In the genomic region with DNA sequence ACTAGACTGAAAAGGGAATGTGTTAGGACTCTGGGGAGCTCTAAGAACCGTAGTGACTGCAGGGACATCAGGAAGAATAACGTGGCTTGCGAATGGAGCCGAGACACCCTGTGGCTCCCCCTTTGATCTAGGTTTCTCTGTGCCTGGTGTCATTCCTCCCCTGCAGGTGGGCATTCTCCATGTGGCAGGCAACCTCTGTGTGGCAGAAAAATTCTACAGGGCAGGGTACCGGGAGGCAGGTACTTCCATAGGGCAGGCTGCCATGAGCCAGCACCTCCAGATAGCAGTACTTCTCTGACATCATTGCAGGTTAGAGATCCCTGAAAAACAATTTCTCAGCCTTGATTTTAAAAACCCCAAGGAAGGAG, we compare ENCODE assay signal across 25 cellular contexts. TPM values are rescaled to one million over a fixed set of nuclear protein-coding genes. Genes with fewer than 3 reads are reported as not detected.
A peak's percentile ranks its signal among the peaks of the same experiment; 100 is the strongest.
DNase-seq lines count a peak whose midpoint lies in the region; ATAC-seq and TF ChIP-seq lines count a peak whose summit lies in the region.
"Had no signal": no experiment of that assay in that cellular context is flagged by ENCODE, and none has a peak within 500 bp of the region (broad histone marks: within the 10 kb centered on the region; RNA-seq: fewer than 3 reads in every experiment).

No MANE protein-coding gene starts in this region.

- no peak for TF ChIP-seq CTCF in HEK293 (tag by site-specific recombination; IDR thresholded peaks at IDR 0.05)
- TF ChIP-seq CTCF in hepatocyte (IDR thresholded peaks at IDR 0.05; ENCODE audit: poor library complexity): no peak

- peak overlapping the region; percentile 3 for H3K27ac Mint-ChIP-seq in stimulated activated effector memory CD8-positive, alpha-beta T cell treated with anti-CD3 and anti-CD28 coated beads, Interleukin-12 subunit alpha, Interleukin-12 subunit beta, amount 100 ng/mL, for 72 hours
- H3K27ac Mint-ChIP-seq: activated CD4-positive, alpha-beta T cell treated with anti-CD3 and anti-CD28 coated beads for 36 hours; activated T-cell treated with anti-CD3 and anti-CD28 coated beads, Interleukin-2, amount 50 U/mL, for 72 hours had no signal

- no peak overlapping the region for H2AFZ ChIP-seq in hepatocyte

- H3K4me3 ChIP-seq in HEK293 (ENCODE audit: low read depth, low read length) (no peak overlapping the region), adipocyte (ENCODE audit: low read length) (no peak overlapping the region), hepatocyte (no peak overlapping the region)
- H3K4me3 ChIP-seq: GM12878, smooth muscle cell, thyroid gland had no signal

- no peak for ATAC-seq in stimulated activated effector memory CD8-positive, alpha-beta T cell treated with anti-CD3 and anti-CD28 coated beads, Interleukin-12 subunit alpha, Interleukin-12 subunit beta, amount 100 ng/mL, for 72 hours
- ATAC-seq in GM19351 (IDR thresholded peaks at IDR 0.05; ENCODE audit: unreplicated experiment): no peak
- no peak for ATAC-seq in activated CD4-positive, CD25-positive, alpha-beta regulatory T cell treated with anti-CD3 and anti-CD28 coated beads, Interleukin-2, amount 50 U/mL, for 24 hours
- ATAC-seq: activated CD4-positive, alpha-beta T cell treated with anti-CD3 and anti-CD28 coated beads for 36 hours; activated T-cell treated with anti-CD3 and anti-CD28 coated beads, Interleukin-2, amount 50 U/mL, for 72 hours; GM12878 had no signal

- WGBS in hepatocyte (ENCODE audit: low lambda C conversion rate, missing lambda C conversion rate): 78% methylated on average over 5 of the region's 5 CpGs

- H3K9me3 Mint-ChIP-seq in stimulated activated effector memory CD8-positive, alpha-beta T cell treated with anti-CD3 and anti-CD28 coated beads, Interleukin-12 subunit alpha, Interleukin-12 subunit beta, amount 100 ng/mL, for 72 hours: no peaks in the 10 kb centered on the region
- H3K9me3 Mint-ChIP-seq: activated T-cell treated with anti-CD3 and anti-CD28 coated beads, Interleukin-2, amount 50 U/mL, for 72 hours had no signal

- H3K27ac ChIP-seq in HEK293 (ENCODE audit: extremely low read depth, low read depth, low read length) (peak overlapping the region; percentile 75), hepatocyte (peak overlapping the region; percentile 75)

- DNase-seq in adipocyte (ENCODE audit: low read depth) (no peak), hepatocyte (ENCODE audit: low spot score) (no peak), T1000 (lab: John Stamatoyannopoulos, UW) (no peak), ACHN (no peak)
- no peak for DNase-seq in stimulated activated effector memory CD8-positive, alpha-beta T cell treated with anti-CD3 and anti-CD28 coated beads, Interleukin-12 subunit alpha, Interleukin-12 subunit beta, amount 100 ng/mL, for 72 hours (ENCODE audit: low spot score in 2 of 2)
- DNase-seq: activated naive CD4-positive, alpha-beta T cell treated with anti-CD3 and anti-CD28 coated beads, Interleukin-2, amount 50 U/mL, for 16 hours; activated T-cell treated with anti-CD3 and anti-CD28 coated beads, Interleukin-2, amount 50 U/mL, for 72 hours; AML-193; COR-L47; DND-41; effector CD4-positive, alpha-beta T cell; kidney glomerular epithelial cell; midbrain; NCI-H1105; stimulated activated CD4-positive, alpha-beta T cell treated with anti-CD3 and anti-CD28 coated beads, Interleukin-2, amount 100 ng/mL, for 48 hours; stimulated activated naive CD4-positive, alpha-beta T cell had no signal

- H4K20me1 ChIP-seq in hepatocyte (ENCODE audit: insufficient read depth, poor library complexity, severe bottlenecking): no peaks in the 10 kb centered on the region

- H3K27me3 ChIP-seq in adipocyte (replicated peaks; ENCODE audit: control insufficient read depth, insufficient read depth, low read length) (no peaks in the 10 kb centered on the region), hepatocyte (no peaks in the 10 kb centered on the region)
- H3K27me3 ChIP-seq: thyroid gland had no signal

- H3K4me2 ChIP-seq in hepatocyte: no peak overlapping the region
- H3K4me2 ChIP-seq: smooth muscle cell had no signal

- H3K36me3 Mint-ChIP-seq in stimulated activated effector memory CD8-positive, alpha-beta T cell treated with anti-CD3 and anti-CD28 coated beads, Interleukin-12 subunit alpha, Interleukin-12 subunit beta, amount 100 ng/mL, for 72 hours: no peaks in the 10 kb centered on the region

- no peaks in the 10 kb centered on the region for H3K9me3 ChIP-seq in HEK293 (ENCODE audit: control insufficient read depth, insufficient read depth, low read depth, low read length)
- no peaks in the 10 kb centered on the region for H3K9me3 ChIP-seq in adipocyte (ENCODE audit: control insufficient read depth, low read length)
- H3K9me3 ChIP-seq in hepatocyte (ENCODE audit: low read depth): no peaks in the 10 kb centered on the region
- H3K9me3 ChIP-seq: thyroid gland had no signal

- no peaks in the 10 kb centered on the region for H3K9me2 ChIP-seq in hepatocyte (replicated peaks; ENCODE audit: insufficient read depth)

- H3K4me1 ChIP-seq in HEK293 (ENCODE audit: control insufficient read depth, insufficient read depth, low read length) (peaks cover 8% of the 10 kb centered on the region), adipocyte (ENCODE audit: control insufficient read depth, insufficient read depth, low read length) (peaks cover 26% of the 10 kb centered on the region), hepatocyte (ENCODE audit: insufficient read depth) (peaks cover 10% of the 10 kb centered on the region)

- CTCF ChIA-PET in HEK293 (lab: Yijun Ruan, JAX): no interaction called here

- H3K79me2 ChIP-seq in hepatocyte: no peaks in the 10 kb centered on the region

- H3K36me3 ChIP-seq in HEK293 (ENCODE audit: control insufficient read depth in 2 of 2, insufficient read depth in 1 of 2, low read length in 2 of 2) (no peaks in the 10 kb centered on the region), adipocyte (ENCODE audit: control insufficient read depth, insufficient read depth, low read length, severe bottlenecking) (no peaks in the 10 kb centered on the region), hepatocyte (replicated peaks; ENCODE audit: insufficient read depth, low read depth) (no peaks in the 10 kb centered on the region)
- H3K36me3 ChIP-seq: thyroid gland had no signal

- peaks cover 9% of the 10 kb centered on the region for H3K4me1 Mint-ChIP-seq in stimulated activated effector memory CD8-positive, alpha-beta T cell treated with anti-CD3 and anti-CD28 coated beads, Interleukin-12 subunit alpha, Interleukin-12 subunit beta, amount 100 ng/mL, for 72 hours

- peak overlapping the region; percentile 10 for H3K9ac ChIP-seq in adipocyte (ENCODE audit: low read length)

- no peak overlapping the region for H3K4me3 Mint-ChIP-seq in stimulated activated effector memory CD8-positive, alpha-beta T cell treated with anti-CD3 and anti-CD28 coated beads, Interleukin-12 subunit alpha, Interleukin-12 subunit beta, amount 100 ng/mL, for 72 hours
- H3K4me3 Mint-ChIP-seq: activated CD4-positive, alpha-beta T cell treated with anti-CD3 and anti-CD28 coated beads for 36 hours; activated T-cell treated with anti-CD3 and anti-CD28 coated beads, Interleukin-2, amount 50 U/mL, for 72 hours had no signal

- in situ Hi-C loops in ACHN (cut with HindIII; ENCODE audit: low pct_ligation_motif_present, low pct_unique_long_range_greater_than_20kb, low sequenced_read_pairs): no loop called here

- POLR2A ChIA-PET in HEK293 (lab: Yijun Ruan, JAX): interaction anchor here (1.2 kb wide), 1 partner anchor 93 kb away, joined by 4 read pairs; no protein-coding TSS in a partner anchor

TF ChIP-seq in HEK293, 187 proteins besides CTCF, POLR2A, EP300 and RAD21 (continues in another document):
- TF ChIP-seq ZNF404 (tag by site-specific recombination; IDR thresholded peaks at IDR 0.05): no peak
- no peak for TF ChIP-seq KLF1 (tag by site-specific recombination; IDR thresholded peaks at IDR 0.05)
- TF ChIP-seq ZEB2 (tag by site-specific recombination; IDR thresholded peaks at IDR 0.05): no peak
- TF ChIP-seq SP7 (tag by site-specific recombination; IDR thresholded peaks at IDR 0.05): no peak
- no peak for TF ChIP-seq ZNF214 (tag by site-specific recombination; IDR thresholded peaks at IDR 0.05; ENCODE audit: borderline replicate concordance)
- TF ChIP-seq, protein P1, sequence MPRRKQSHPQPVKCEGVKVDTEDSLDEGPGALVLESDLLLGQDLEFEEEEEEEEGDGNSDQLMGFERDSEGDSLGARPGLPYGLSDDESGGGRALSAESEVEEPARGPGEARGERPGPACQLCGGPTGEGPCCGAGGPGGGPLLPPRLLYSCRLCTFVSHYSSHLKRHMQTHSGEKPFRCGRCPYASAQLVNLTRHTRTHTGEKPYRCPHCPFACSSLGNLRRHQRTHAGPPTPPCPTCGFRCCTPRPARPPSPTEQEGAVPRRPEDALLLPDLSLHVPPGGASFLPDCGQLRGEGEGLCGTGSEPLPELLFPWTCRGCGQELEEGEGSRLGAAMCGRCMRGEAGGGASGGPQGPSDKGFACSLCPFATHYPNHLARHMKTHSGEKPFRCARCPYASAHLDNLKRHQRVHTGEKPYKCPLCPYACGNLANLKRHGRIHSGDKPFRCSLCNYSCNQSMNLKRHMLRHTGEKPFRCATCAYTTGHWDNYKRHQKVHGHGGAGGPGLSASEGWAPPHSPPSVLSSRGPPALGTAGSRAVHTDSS (tag by site-specific recombination; IDR thresholded peaks at IDR 0.05): no peak
- TF ChIP-seq ZNF707 (tag by site-specific recombination; IDR thresholded peaks at IDR 0.05): no peak
- TF ChIP-seq GFI1B (tag by site-specific recombination; IDR thresholded peaks at IDR 0.05): no peak
- TF ChIP-seq, protein P2, sequence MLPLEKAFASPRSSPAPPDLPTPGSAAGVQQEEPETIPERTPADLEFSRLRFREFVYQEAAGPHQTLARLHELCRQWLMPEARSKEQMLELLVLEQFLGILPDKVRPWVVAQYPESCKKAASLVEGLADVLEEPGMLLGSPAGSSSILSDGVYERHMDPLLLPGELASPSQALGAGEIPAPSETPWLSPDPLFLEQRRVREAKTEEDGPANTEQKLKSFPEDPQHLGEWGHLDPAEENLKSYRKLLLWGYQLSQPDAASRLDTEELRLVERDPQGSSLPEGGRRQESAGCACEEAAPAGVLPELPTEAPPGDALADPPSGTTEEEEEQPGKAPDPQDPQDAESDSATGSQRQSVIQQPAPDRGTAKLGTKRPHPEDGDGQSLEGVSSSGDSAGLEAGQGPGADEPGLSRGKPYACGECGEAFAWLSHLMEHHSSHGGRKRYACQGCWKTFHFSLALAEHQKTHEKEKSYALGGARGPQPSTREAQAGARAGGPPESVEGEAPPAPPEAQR (tag by site-specific recombination; IDR thresholded peaks at IDR 0.05): no peak
- no peak for TF ChIP-seq ZNF146 (tag by site-specific recombination; IDR thresholded peaks at IDR 0.05)
- no peak for TF ChIP-seq ZNF19 (tag by site-specific recombination; IDR thresholded peaks at IDR 0.05; ENCODE audit: low read depth)
- TF ChIP-seq ZNF660 (tag by site-specific recombination; IDR thresholded peaks at IDR 0.05): no peak
- TF ChIP-seq EGR2 (tag by site-specific recombination; IDR thresholded peaks at IDR 0.05; ENCODE audit: low read depth): no peak
- no peak for TF ChIP-seq ZFP3 (tag by site-specific recombination; IDR thresholded peaks at IDR 0.05; ENCODE audit: low read depth)
- TF ChIP-seq ZNF138 (tag by site-specific recombination; IDR thresholded peaks at IDR 0.05; ENCODE audit: borderline replicate concordance): no peak

RNA-seq across cellular contexts. Expression of a gene that starts 43.1 kb away (rescaled TPM):
- total RNA-seq in hepatocyte: 0.28 and 0.30 TPM in 2 replicates
- not detected in 2 replicates for polyA plus RNA-seq in hepatocyte
- total RNA-seq: esophagus mucosa, Right ventricle myocardium inferior had no signal
- polyA plus RNA-seq: smooth muscle cell had no signal
